ENCODE assay signal across 1 cellular context in the genomic region with DNA sequence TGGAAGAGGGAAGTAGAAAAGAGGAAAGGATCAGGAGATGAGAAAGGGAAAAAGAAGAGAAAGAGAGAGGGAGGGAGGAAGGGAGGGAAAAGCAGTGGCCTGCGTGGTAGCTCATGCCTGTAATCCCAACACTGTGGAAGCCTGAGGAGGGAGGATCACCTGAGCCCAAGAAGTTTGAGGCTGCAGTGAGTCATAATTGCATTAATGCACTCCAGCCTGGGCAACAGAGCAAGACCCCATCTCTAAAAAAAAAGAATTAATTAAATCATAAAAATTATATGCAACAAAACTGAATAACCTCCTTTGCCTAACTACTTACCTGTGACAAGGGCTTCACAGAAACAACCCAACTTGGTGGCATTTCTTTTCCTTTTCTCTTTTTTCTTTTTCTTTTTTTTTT.
TF ChIP-seq lines count a peak whose summit lies in the region.

No MANE protein-coding gene starts in this region.

TF ChIP-seq in H1, 55 proteins besides CTCF, POLR2A, EP300 and RAD21:
- no peak for TF ChIP-seq CHD1 (IDR thresholded peaks at IDR 0.05; ENCODE audit: low read depth, low read length)
- no peak for TF ChIP-seq KDM4A (IDR thresholded peaks at IDR 0.05; ENCODE audit: low read depth, low read length, severe bottlenecking)
- no peak for TF ChIP-seq SAP30 (IDR thresholded peaks at IDR 0.05; ENCODE audit: insufficient read depth, insufficient replicate concordance, low read length)
- no peak for TF ChIP-seq NRF1 (IDR thresholded peaks at IDR 0.05; ENCODE audit: low read depth, low read length)
- no peak for TF ChIP-seq TAF7 (optimal IDR thresholded peaks at IDR 0.05; ENCODE audit: borderline replicate concordance, low read depth, low read length)
- no peak for TF ChIP-seq JUND (IDR thresholded peaks at IDR 0.05; ENCODE audit: low read length)
- no peak for TF ChIP-seq EGR1 (IDR thresholded peaks at IDR 0.05; ENCODE audit: borderline replicate concordance, low read depth, low read length)
- no peak for TF ChIP-seq HDAC6 (IDR thresholded peaks at IDR 0.05; ENCODE audit: low read depth, low read length)
- TF ChIP-seq CHD2 (IDR thresholded peaks at IDR 0.05; ENCODE audit: low read length), result no peak
- TF ChIP-seq CTBP2 (IDR thresholded peaks at IDR 0.05; ENCODE audit: borderline replicate concordance, insufficient read depth, insufficient read length, low read length), result no peak
- no peak for TF ChIP-seq SIN3A (conservative IDR thresholded peaks at IDR 0.05 in 1 of 2, IDR thresholded peaks at IDR 0.05 in 1 of 2; ENCODE audit: low read depth in 1 of 2, low read length in 2 of 2)
